21 cellular contexts compared by ENCODE assay signal in the genomic region with DNA sequence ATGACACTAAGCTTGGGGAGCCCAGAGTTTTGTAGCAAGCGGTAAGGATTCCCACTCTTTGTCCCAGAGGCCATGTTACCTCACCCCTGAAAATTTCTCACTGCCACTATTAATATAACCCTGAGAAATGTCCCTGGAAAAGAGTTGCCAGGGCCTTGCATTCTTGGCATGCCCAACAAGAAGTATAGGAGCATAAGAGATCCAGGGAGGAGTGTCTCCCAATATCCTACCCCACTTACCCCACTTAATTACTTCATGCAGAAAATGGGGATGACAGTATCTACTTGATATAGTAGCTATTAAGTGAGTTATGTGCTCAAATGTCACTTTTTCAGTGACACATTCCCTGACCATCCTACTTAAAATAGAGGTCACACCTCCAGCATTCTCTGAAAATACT.
DNase-seq lines count a peak whose midpoint lies in the region; ATAC-seq, FAIRE-seq and TF ChIP-seq lines count a peak whose summit lies in the region.
"Had no signal": no experiment of that assay in that cellular context is flagged by ENCODE, and none has a peak within 500 bp of the region (broad histone marks: within the 10 kb centered on the region; RNA-seq: fewer than 3 reads in every experiment).

No MANE protein-coding gene starts in this region.

- no peak for TF ChIP-seq RAD21 in HepG2 (CRISPR knock-in tag; IDR thresholded peaks at IDR 0.05)

- BruUV-seq in HepG2 (replicated peaks; lab: Mats Ljungman, UMichigan) = no TSS peak
- BruUV-seq in endothelial cell of umbilical vein (replicated peaks; lab: Mats Ljungman, UMichigan) = no TSS peak

- TF ChIP-seq POLR2A in HepG2 (IDR thresholded peaks at IDR 0.05; ENCODE audit: insufficient read depth in 1 of 2, low read depth in 2 of 2, low read length in 2 of 2) = no peak
- TF ChIP-seq POLR2A in right lobe of liver (IDR thresholded peaks at IDR 0.05) = no peak
- TF ChIP-seq POLR2A in endothelial cell of umbilical vein (IDR thresholded peaks at IDR 0.05; ENCODE audit: low read depth, low read length) = no peak
- no peak for TF ChIP-seq POLR2A in adrenal gland (IDR thresholded peaks at IDR 0.05)

- no peak for FAIRE-seq in HepG2 (lab: Jason Lieb, UNC)
- FAIRE-seq in endothelial cell of umbilical vein (lab: Jason Lieb, UNC) = peak; percentile 64

- H3K79me2 ChIP-seq in HepG2 (ENCODE audit: insufficient read depth, low read length) = peaks cover 3% of the 10 kb centered on the region
- no peaks in the 10 kb centered on the region for H3K79me2 ChIP-seq in Loucy (ENCODE audit: insufficient read depth, low read length)
- H3K79me2 ChIP-seq in endothelial cell of umbilical vein (ENCODE audit: control insufficient read depth, insufficient read depth, low read length) = no peaks in the 10 kb centered on the region

- in situ Hi-C loops in HepG2 (cut with HindIII; ENCODE audit: extremely low pct_ligation_motif_present, low pct_unique_long_range_greater_than_20kb) = loop anchor here (10.0 kb wide), 1 partner anchor 256 kb away; no protein-coding TSS in a partner anchor

- H3K4me2 ChIP-seq in HepG2 (ENCODE audit: low read depth, low read length) = peak overlapping the region; percentile 79
- no peak overlapping the region for H3K4me2 ChIP-seq in Loucy (ENCODE audit: low read depth, low read length, poor library complexity, severe bottlenecking)
- H3K4me2 ChIP-seq in endothelial cell of umbilical vein (ENCODE audit: insufficient read depth, low read length) = no peak overlapping the region
- H3K4me2 ChIP-seq: GM23338 had no signal

- WGBS in HepG2 (ENCODE audit: low lambda C conversion rate) = no CpG with 5 or more reads among the region's 1 CpG
- WGBS in right lobe of liver (ENCODE audit: insufficient coverage, low coverage, low lambda C conversion rate, missing lambda C conversion rate) = 63% methylated on average over 1 of the region's 1 CpG
- WGBS in endodermal cell (ENCODE audit: insufficient coverage in 1 of 2, insufficient read length in 1 of 2), 2 experiments = 81% methylated on average over 1 of the region's 1 CpG; no CpG with 5 or more reads in 1 of the 2 experiments
- 50 to 91% (median 65%) methylated on average over 1 of the region's 1 CpG; no CpG with 5 or more reads in 1 of the 4 donors for WGBS in adrenal gland, 4 donors

- H3K36me3 Mint-ChIP-seq in endodermal cell (ENCODE audit: low read depth) = no peaks in the 10 kb centered on the region

- H3K4me1 ChIP-seq in HepG2 (ENCODE audit: insufficient read depth, low read length) (peaks cover 99% of the 10 kb centered on the region), right lobe of liver (peaks cover 0 to 13% (median 0%) of the 10 kb centered on the region in 4 donors), Loucy (ENCODE audit: insufficient read depth, low read length, poor library complexity, severe bottlenecking) (peaks cover 39% of the 10 kb centered on the region), endothelial cell of umbilical vein (ENCODE audit: control insufficient read depth, extremely low read depth, insufficient read depth, low read length) (peaks cover 16% of the 10 kb centered on the region), endodermal cell (ENCODE audit: control insufficient read depth, insufficient read depth, low read length) (no peaks in the 10 kb centered on the region), adrenal gland (replicated peaks in 1 of 2) (no peaks in the 10 kb centered on the region)

- H3K9me2 ChIP-seq in Loucy (replicated peaks; ENCODE audit: low read depth, low read length) = no peaks in the 10 kb centered on the region

- H2AFZ ChIP-seq in HepG2 (ENCODE audit: low read length) (no peak overlapping the region), Loucy (ENCODE audit: low read length) (0 out of 2 replicates have a peak overlapping the region, but pooled peaks have one; percentile 36), endothelial cell of umbilical vein (ENCODE audit: low read depth, low read length) (no peak overlapping the region)
- H2AFZ ChIP-seq: GM23338 had no signal

- H3K4me1 Mint-ChIP-seq in endodermal cell = peaks cover 4% of the 10 kb centered on the region

- no peaks in the 10 kb centered on the region for H3F3A ChIP-seq in Loucy (ENCODE audit: low read depth)

- dilution Hi-C loops in endothelial cell of umbilical vein (cut with MboI; ENCODE audit: extremely low pct_ligation_motif_present, low sequenced_read_pairs) = no loop called here

- H3K27me3 ChIP-seq in HepG2 (ENCODE audit: control insufficient read depth in 1 of 2, insufficient read depth in 2 of 2, low read length in 2 of 2) (no peaks in the 10 kb centered on the region), right lobe of liver (no peaks in the 10 kb centered on the region), Loucy (ENCODE audit: insufficient read depth, low read length, poor library complexity, severe bottlenecking) (no peaks in the 10 kb centered on the region), endothelial cell of umbilical vein (ENCODE audit: control insufficient read depth in 2 of 2, insufficient read depth in 2 of 2, low read length in 2 of 2) (no peaks in the 10 kb centered on the region), endodermal cell (ENCODE audit: control insufficient read depth, insufficient read depth, low read length, poor library complexity, severe bottlenecking) (no peaks in the 10 kb centered on the region), adrenal gland (no peaks in the 10 kb centered on the region)

- H3K9me3 ChIP-seq in HepG2 (ENCODE audit: low read length) (no peaks in the 10 kb centered on the region), right lobe of liver (no peaks in the 10 kb centered on the region), Loucy (ENCODE audit: insufficient read depth, low read depth, low read length) (no peaks in the 10 kb centered on the region), endothelial cell of umbilical vein (replicated peaks; ENCODE audit: control insufficient read depth, insufficient read depth, low read length) (no peaks in the 10 kb centered on the region), endodermal cell (ENCODE audit: control insufficient read depth, low read length) (no peaks in the 10 kb centered on the region), adrenal gland (replicated peaks in 1 of 3) (no peaks in the 10 kb centered on the region)
- H3K9me3 ChIP-seq: HAP-1 had no signal

- H3K9me1 ChIP-seq in endothelial cell of umbilical vein (replicated peaks; ENCODE audit: control insufficient read depth, extremely low read depth, insufficient read depth, low read length) = no peaks in the 10 kb centered on the region

- CTCF ChIA-PET in HepG2 (lab: Yijun Ruan, JAX; ENCODE audit: low intra/inter-chr PET ratio, low total read pairs) = no interaction called here
- CTCF ChIA-PET in endothelial cell of umbilical vein (lab: Charles Lee) = no interaction called here

- H3K9ac ChIP-seq in HepG2 (ENCODE audit: insufficient read depth, low read depth, low read length) = no peak overlapping the region
- H3K9ac ChIP-seq in Loucy (ENCODE audit: low read depth, low read length, poor library complexity, severe bottlenecking) = no peak overlapping the region
- H3K9ac ChIP-seq in endothelial cell of umbilical vein (replicated peaks; ENCODE audit: extremely low read depth, insufficient read depth, low read length) = no peak overlapping the region
- no peak overlapping the region for H3K9ac ChIP-seq in endodermal cell (ENCODE audit: extremely low read depth, low read length, poor library complexity, severe bottlenecking)

- H3K9me3 Mint-ChIP-seq in endodermal cell = peaks cover 44% of the 10 kb centered on the region
- H3K9me3 Mint-ChIP-seq: GM23338 had no signal

- TF ChIP-seq EP300 in HepG2 (IDR thresholded peaks at IDR 0.05; ENCODE audit: low read depth in 2 of 2, low read length in 2 of 2) (no peak), HepG2 (CRISPR knock-in tag; IDR thresholded peaks at IDR 0.05; ENCODE audit: borderline replicate concordance) (no peak)

- DNase-seq in HepG2 (ENCODE audit: low spot score) (no peak), right lobe of liver (no peak), endothelial cell of umbilical vein (ENCODE audit: low read depth, low spot score) (no peak), endodermal cell (no peak), DMS 273 (lab: John Stamatoyannopoulos, UW; ENCODE audit: unreplicated experiment) (no peak), adrenal gland (no peak)
- DNase-seq: 8988T, AML-193, DMS79, MV-4-11, NCI-H1105 treated with DMSO at 0.1 percent for 48 hours, NCI-H2029 treated with DMSO at 0.1 percent for 48 hours, NCI-H226, NCI-H510A treated with DMSO at 0.1 percent for 48 hours, NCI-H774, OCI-M1, Right ventricle myocardium superior had no signal

- H3K27ac Mint-ChIP-seq in endodermal cell = no peak overlapping the region
- H3K27ac Mint-ChIP-seq: GM23338 had no signal

- H3K4me3 Mint-ChIP-seq in endodermal cell = no peak overlapping the region
- H3K4me3 Mint-ChIP-seq: GM23338 had no signal

- H3K36me3 ChIP-seq in HepG2 (replicated peaks in 1 of 2; ENCODE audit: control insufficient read depth in 1 of 2, insufficient read depth in 2 of 2, low read length in 2 of 2) (no peaks in the 10 kb centered on the region), right lobe of liver (no peaks in the 10 kb centered on the region), Loucy (ENCODE audit: insufficient read depth, low read length) (no peaks in the 10 kb centered on the region), endothelial cell of umbilical vein (ENCODE audit: control insufficient read depth in 2 of 2, extremely low read depth in 1 of 2, insufficient read depth in 2 of 2, low read length in 2 of 2) (no peaks in the 10 kb centered on the region), endodermal cell (ENCODE audit: control insufficient read depth, insufficient read depth, low read length) (no peaks in the 10 kb centered on the region), adrenal gland (replicated peaks in 1 of 2) (no peaks in the 10 kb centered on the region)
- H3K36me3 ChIP-seq: HAP-1 had no signal

- peaks cover 1% of the 10 kb centered on the region for H3K27me3 Mint-ChIP-seq in endodermal cell (ENCODE audit: insufficient read depth)

- POLR2A ChIA-PET in HepG2 (lab: Yijun Ruan, JAX) = no interaction called here
- POLR2A ChIA-PET in endothelial cell of umbilical vein (lab: Charles Lee) = no interaction called here

- ATAC-seq in HepG2 = no peak
- ATAC-seq in right lobe of liver = no peak
- ATAC-seq: GM23338 had no signal

- no peak for TF ChIP-seq CTCF in HepG2 (CRISPR knock-in tag; IDR thresholded peaks at IDR 0.05)
- no peak for TF ChIP-seq CTCF in right lobe of liver (IDR thresholded peaks at IDR 0.05)
- TF ChIP-seq CTCF in Loucy (conservative IDR thresholded peaks at IDR 0.05; ENCODE audit: low read length) = no peak
- no peak for TF ChIP-seq CTCF in endothelial cell of umbilical vein (IDR thresholded peaks at IDR 0.05; ENCODE audit: extremely low read depth in 1 of 2, insufficient read depth in 1 of 2, low read depth in 1 of 2, low read length in 2 of 2)
- no peak for TF ChIP-seq CTCF in endodermal cell (conservative IDR thresholded peaks at IDR 0.05)
- TF ChIP-seq CTCF in adrenal gland (IDR thresholded peaks at IDR 0.05) = no peak

- H3K4me3 ChIP-seq in HepG2 (replicated peaks in 1 of 3; ENCODE audit: insufficient read depth in 1 of 3, low read depth in 2 of 3, low read length in 3 of 3) (no peak overlapping the region), right lobe of liver (no peak overlapping the region), Loucy (ENCODE audit: low read length, poor library complexity, severe bottlenecking) (no peak overlapping the region), endothelial cell of umbilical vein (replicated peaks in 1 of 3; ENCODE audit: insufficient read depth in 1 of 3, low read depth in 1 of 3, low read length in 3 of 3) (no peak overlapping the region), endodermal cell (ENCODE audit: low read length) (no peak overlapping the region), adrenal gland (no peak overlapping the region)
- H3K4me3 ChIP-seq: GM23338, HAP-1 had no signal

- intact Hi-C loops in HepG2 (cut with micrococcal nuclease; ENCODE audit: unreplicated experiment) = no loop called here
- intact Hi-C loops in right lobe of liver (cut with DNase I) = no loop called here
- intact Hi-C loops in endothelial cell of umbilical vein (cut with micrococcal nuclease) = no loop called here
- intact Hi-C loops in adrenal gland (cut with DNase I) = no loop called here

- H4K20me1 ChIP-seq in HepG2 (ENCODE audit: insufficient read depth, low read length) = no peaks in the 10 kb centered on the region
- no peaks in the 10 kb centered on the region for H4K20me1 ChIP-seq in Loucy (ENCODE audit: insufficient read depth, low read length, poor library complexity, severe bottlenecking)
- H4K20me1 ChIP-seq in endothelial cell of umbilical vein (replicated peaks; ENCODE audit: control insufficient read depth, extremely low read depth, insufficient read depth, low read length) = no peaks in the 10 kb centered on the region

- no peak overlapping the region for H3K27ac ChIP-seq in HepG2 (ENCODE audit: extremely low read length, insufficient read depth, low read length)
- no peak overlapping the region for H3K27ac ChIP-seq in right lobe of liver
- H3K27ac ChIP-seq in endothelial cell of umbilical vein (ENCODE audit: insufficient read depth, low read depth, low read length) = no peak overlapping the region
- H3K27ac ChIP-seq in endodermal cell (ENCODE audit: low read depth, low read length) = no peak overlapping the region
- H3K27ac ChIP-seq in adrenal gland = no peak overlapping the region
- H3K27ac ChIP-seq: HL-60 had no signal
